8 cellular contexts compared by ENCODE assay signal in genomic region chr5:163460562-163461176, GRCh38. TPM values are rescaled to one million over a fixed set of nuclear protein-coding genes. Genes with fewer than 3 reads are reported as not detected.
DNase-seq lines count a peak whose midpoint lies in the region; ATAC-seq, FAIRE-seq and TF ChIP-seq lines count a peak whose summit lies in the region.

HMMR (plus strand) TSS chr5:163460632; CDS start chr5:163460693, 61 bp downstream.

- WGBS in pancreas, 2 donors, result 0% methylated on average over 23 of the region's 23 CpGs

- in situ Hi-C loops in endometrial microvascular endothelial cells (cut with HindIII; ENCODE audit: inconsistent ontology term, low pct_unique_long_range_greater_than_20kb, low sequenced_read_pairs), result no loop called here

- H3K9me3 ChIP-seq in pancreas, result no peaks in the 10 kb centered on the region

- FAIRE-seq in pancreas (lab: Jason Lieb, UNC), result no peak

- peak; percentile 81 for TF ChIP-seq POLR2A in Raji (IDR thresholded peaks at IDR 0.05; ENCODE audit: insufficient read depth, low read depth, low read length)

- intact Hi-C loops in pancreas (cut with DNase I), result no loop called here

- ATAC-seq in pancreas, result no peak

- no peak for TF ChIP-seq CTCF in pancreas (IDR thresholded peaks at IDR 0.05)

- H3K4me3 ChIP-seq in pancreas, result peak within 1 kb of the TSS; percentile 60 to 85 (median 72)

- DNase-seq in NCI-H1105 treated with DMSO at 0.1 percent for 48 hours (lab: John Stamatoyannopoulos, UW) (peak; percentile 32), NCI-H1105 (lab: John Stamatoyannopoulos, UW) (no peak), HEK293T (ENCODE audit: extremely low spot score) (peak; percentile 6), pancreas (peak in 1 of 6 donors; percentile 21), superior temporal gyrus (ENCODE audit: extremely low spot score) (no peak), HuH-7.5 (ENCODE audit: low spot score) (no peak)

- peaks cover 0 to 3% (median 0%) of the 10 kb centered on the region in 4 donors for H3K27me3 ChIP-seq in pancreas

- no peaks in the 10 kb centered on the region for H3K36me3 ChIP-seq in pancreas

- H3K27ac ChIP-seq in pancreas, result peak within 1 kb of the TSS; percentile 90 to 97 (median 93)

- CTCF ChIA-PET in HEK293T (lab: Yijun Ruan, JAX), result interaction anchor here (0.6 to 1.5 kb wide), 4 partner anchors 45 to 1758 kb away, joined by 3 to 4 read pairs (median 3); partner anchors contain the start of gene MAT2B

- peaks cover 0 to 22% (median 15%) of the 10 kb centered on the region in 3 donors for H3K4me1 ChIP-seq in pancreas

- POLR2A ChIA-PET in HEK293T (lab: Yijun Ruan, JAX), result interaction anchor here (0.6 to 6.4 kb wide), 21 partner anchors 8 to 899 kb away, joined by 3 to 129 read pairs (median 4); partner anchors contain the start of genes CCNG1 and MAT2B

TF ChIP-seq in HEK293T, 16 proteins besides CTCF, POLR2A, EP300 and RAD21:
- no peak for TF ChIP-seq ELF4 (IDR thresholded peaks at IDR 0.05)
- no peak for TF ChIP-seq ZNF384 (IDR thresholded peaks at IDR 0.05)
- TF ChIP-seq LEF1 (IDR thresholded peaks at IDR 0.05; ENCODE audit: borderline replicate concordance), result no peak
- TF ChIP-seq FOXM1 (IDR thresholded peaks at IDR 0.05; ENCODE audit: borderline replicate concordance), result peak; percentile 87; the same call in 1 of the 2 replicates
- TF ChIP-seq FOXA1 (IDR thresholded peaks at IDR 0.05), result no peak
- peak; percentile 46 for TF ChIP-seq PKNOX1 (IDR thresholded peaks at IDR 0.05)
- TF ChIP-seq CTBP1 (IDR thresholded peaks at IDR 0.05; ENCODE audit: borderline replicate concordance), result no peak
- no peak for TF ChIP-seq SUZ12 (IDR thresholded peaks at IDR 0.05)
- TF ChIP-seq ARNT (IDR thresholded peaks at IDR 0.05), result no peak
- TF ChIP-seq SP1 (IDR thresholded peaks at IDR 0.05), result no peak
- no peak for TF ChIP-seq HDGF (IDR thresholded peaks at IDR 0.05; ENCODE audit: borderline replicate concordance)
TF ChIP-seq in HEK293T: peak in this region for 2.

RNA-seq across cellular contexts. Expression of gene HMMR, which starts in this region (rescaled TPM):
- 52.7 TPM for total RNA-seq in endometrial microvascular endothelial cells (ENCODE audit: inconsistent ontology term)
- total RNA-seq in pancreas, result under 1 TPM in 5 of 6 donors, not detected in 1; 0.14 to 0.84 (median 0.38) TPM
- polyA plus RNA-seq in pancreas, result under 1 TPM; 0.07 to 0.08 TPM

Comparison
In these comparisons a context has a peak if more than half of its experiments do, and no peak if none do; other contexts are left out.
1. RNA of gene HMMR (total RNA-seq): 52.7 TPM in endometrial microvascular endothelial cells (single experiment); 0.14 to 0.84 TPM in pancreas; every median in the first group is over 10 times any median in the second.
2. DNase-seq: peak in NCI-H1105 treated with DMSO at 0.1 percent for 48 hours (single experiment) and HEK293T (single experiment); none in NCI-H1105 (single experiment), superior temporal gyrus (single experiment) and HuH-7.5 (single experiment).